18 cellular contexts compared by ENCODE assay signal in genomic region chr15:66092053-66092976, GRCh38.
DNase-seq lines count a peak whose midpoint lies in the region; ATAC-seq and TF ChIP-seq lines count a peak whose summit lies in the region.
"Had no signal": no experiment of that assay in that cellular context is flagged by ENCODE, and none has a peak within 500 bp of the region (broad histone marks: within the 10 kb centered on the region; RNA-seq: fewer than 3 reads in every experiment).

No MANE protein-coding gene starts in this region.

- peaks cover 45% of the 10 kb centered on the region for H3K4me1 Mint-ChIP-seq in glutamatergic neuron (ENCODE audit: low read depth, unreplicated experiment)
- H3K4me1 Mint-ChIP-seq: CD8-positive, alpha-beta memory T cell had no signal

- H3K9me3 Mint-ChIP-seq in glutamatergic neuron (ENCODE audit: unreplicated experiment) = peaks cover 20% of the 10 kb centered on the region
- H3K9me3 Mint-ChIP-seq: CD8-positive, alpha-beta memory T cell had no signal

- H3K4me3 Mint-ChIP-seq in glutamatergic neuron (ENCODE audit: unreplicated experiment) = no peak overlapping the region
- H3K4me3 Mint-ChIP-seq: CD8-positive, alpha-beta memory T cell had no signal

- H3K27me3 Mint-ChIP-seq in glutamatergic neuron (ENCODE audit: unreplicated experiment) = peaks cover 23% of the 10 kb centered on the region

- H3K36me3 Mint-ChIP-seq in glutamatergic neuron (ENCODE audit: unreplicated experiment) = no peaks in the 10 kb centered on the region
- H3K36me3 Mint-ChIP-seq: CD8-positive, alpha-beta memory T cell had no signal

- peak; percentile 55 for DNase-seq in NCI-H82 (lab: John Stamatoyannopoulos, UW)
- no peak for DNase-seq in NCI-H82 treated with DMSO at 0.1 percent for 48 hours (lab: John Stamatoyannopoulos, UW; ENCODE audit: unreplicated experiment)
- peak; percentile 11 for DNase-seq in amniotic epithelial cell (ENCODE audit: low read depth)
- peak; percentile 54 for DNase-seq in glutamatergic neuron
- no peak for DNase-seq in NCI-H2029 (lab: John Stamatoyannopoulos, UW)
- DNase-seq in effector CD8-positive, alpha-beta T cell (lab: John Stamatoyannopoulos, UW) = no peak
- DNase-seq in retina = no peak
- DNase-seq: 8988T; CD8-positive, alpha-beta memory T cell; KG1; NCI-H1092; NCI-H1436 treated with DMSO at 0.1 percent for 48 hours; NCI-H2081; NCI-H748 treated with DMSO at 0.1 percent for 48 hours had no signal

- TF ChIP-seq CTCF in glutamatergic neuron (IDR thresholded peaks at IDR 0.05; ENCODE audit: partially characterized antibody, unreplicated experiment) = no peak

- ATAC-seq in HG02973 (IDR thresholded peaks at IDR 0.05; ENCODE audit: unreplicated experiment) = no peak
- ATAC-seq: HepG2, Panc1, Right ventricle myocardium inferior had no signal

- H3K27ac Mint-ChIP-seq in glutamatergic neuron (ENCODE audit: unreplicated experiment) = peak overlapping the region; percentile 36
- H3K27ac Mint-ChIP-seq: CD8-positive, alpha-beta memory T cell had no signal

Comparison
In these comparisons a context has a peak if more than half of its experiments do, and no peak if none do; other contexts are left out.
1. DNase-seq: peak in NCI-H82 (single experiment), amniotic epithelial cell (single experiment) and glutamatergic neuron (single experiment); none in NCI-H82 treated with DMSO at 0.1 percent for 48 hours (single experiment), NCI-H2029 (single experiment), effector CD8-positive, alpha-beta T cell (single experiment) and retina (single experiment).